Comparison of ENCODE assay signal across 11 cellular contexts in genomic region chr4:113874480-113874879, GRCh38.
"Had no signal": no experiment of that assay in that cellular context is flagged by ENCODE, and none has a peak within 500 bp of the region (broad histone marks: within the 10 kb centered on the region; RNA-seq: fewer than 3 reads in every experiment).

No MANE protein-coding gene starts in this region.

- H3K27ac ChIP-seq: GM23248 had no signal

- DNase-seq: GM23248, GOT3, H7, H9, HCEC 1CT, HFFc6 had no signal

- H3K36me3 ChIP-seq: HAP-1 had no signal

- H3K4me3 ChIP-seq: GM23248, GM23338, HAP-1 had no signal

- H3K9ac ChIP-seq: GM23248 had no signal

- H2AFZ ChIP-seq: GM23248, GM23338 had no signal

- H3K4me2 ChIP-seq: GM23338 had no signal

- ATAC-seq: GM23338, HCT116 had no signal

- H3K9me3 ChIP-seq: HAP-1 had no signal

- FAIRE-seq: H1, H54 had no signal
